Comparison of ENCODE assay signal across 10 cellular contexts in genomic region chr9:21711504-21711903, GRCh38.
DNase-seq lines count a peak whose midpoint lies in the region; ATAC-seq, FAIRE-seq and TF ChIP-seq lines count a peak whose summit lies in the region.
"Had no signal": no experiment of that assay in that cellular context is flagged by ENCODE, and none has a peak within 500 bp of the region (broad histone marks: within the 10 kb centered on the region; RNA-seq: fewer than 3 reads in every experiment).

No MANE protein-coding gene starts in this region.

- H3K9ac ChIP-seq in HCT116 (ENCODE audit: low read length) (peak overlapping the region; percentile 43), OCI-LY3 (ENCODE audit: low read length) (no peak overlapping the region), HepG2 (ENCODE audit: insufficient read depth, low read depth, low read length) (no peak overlapping the region)

- H3K9me3 ChIP-seq in HCT116 (ENCODE audit: control insufficient read depth in 1 of 2, insufficient read depth in 1 of 2, low read depth in 1 of 2, low read length in 2 of 2) (no peaks in the 10 kb centered on the region), OCI-LY3 (ENCODE audit: insufficient read depth, low read length) (no peaks in the 10 kb centered on the region), HepG2 (ENCODE audit: low read length) (no peaks in the 10 kb centered on the region)

- H4K20me1 ChIP-seq in HCT116 (ENCODE audit: insufficient read depth) (no peaks in the 10 kb centered on the region), OCI-LY3 (ENCODE audit: insufficient read depth, low read length) (no peaks in the 10 kb centered on the region), HepG2 (ENCODE audit: insufficient read depth, low read length) (no peaks in the 10 kb centered on the region)

- peak; percentile 80 for DNase-seq in HCT116 (ENCODE audit: low read depth, low spot score)
- peak; percentile 20 for DNase-seq in medulla oblongata (ENCODE audit: extremely low spot score)
- no peak for DNase-seq in SHP77 (lab: John Stamatoyannopoulos, UW)
- no peak for DNase-seq in HepG2 (ENCODE audit: low spot score)
- DNase-seq: cortex of kidney; NCI-H446 treated with DMSO at 0.1 percent for 48 hours; stimulated activated CD4-positive, alpha-beta T cell treated with anti-CD3 and anti-CD28 coated beads, Interleukin-2, amount 100 ng/mL, for 24 hours had no signal

- 3% methylated on average over 2 of the region's 2 CpGs for WGBS in HepG2 (ENCODE audit: low lambda C conversion rate)

- peaks cover 15% of the 10 kb centered on the region; the same call in 1 of the 2 replicates for H3K79me2 ChIP-seq in HCT116 (ENCODE audit: insufficient read depth, low read length)
- no peaks in the 10 kb centered on the region for H3K79me2 ChIP-seq in OCI-LY3 (ENCODE audit: low read length)
- H3K79me2 ChIP-seq in HepG2 (ENCODE audit: insufficient read depth, low read length), result no peaks in the 10 kb centered on the region

- CTCF ChIA-PET in HCT116 (lab: Charles Lee), result interaction anchor here (1.2 to 1.4 kb wide), 2 partner anchors 70 to 78 kb away, joined by 3 read pairs; no protein-coding TSS in a partner anchor
- CTCF ChIA-PET in HepG2 (lab: Yijun Ruan, JAX; ENCODE audit: low intra/inter-chr PET ratio, low total read pairs), result no interaction called here

- ATAC-seq in GM18502 (IDR thresholded peaks at IDR 0.05; ENCODE audit: poor library complexity, unreplicated experiment) (peak; percentile 59), HCT116 (peak; percentile 55), HepG2 (no peak), GM21390 (IDR thresholded peaks at IDR 0.05; ENCODE audit: unreplicated experiment) (no peak)

- H3K36me3 ChIP-seq in HCT116 (ENCODE audit: control insufficient read depth in 1 of 2, insufficient read depth in 2 of 2, low read length in 2 of 2) (no peaks in the 10 kb centered on the region), OCI-LY3 (replicated peaks; ENCODE audit: low read depth, low read length) (no peaks in the 10 kb centered on the region), HepG2 (replicated peaks in 1 of 2; ENCODE audit: control insufficient read depth in 1 of 2, insufficient read depth in 2 of 2, low read length in 2 of 2) (no peaks in the 10 kb centered on the region)

- H2AFZ ChIP-seq in HCT116 (ENCODE audit: low read depth, low read length, poor library complexity, severe bottlenecking) (peak overlapping the region; percentile 20), OCI-LY3 (ENCODE audit: low read depth, low read length) (no peak overlapping the region), HepG2 (ENCODE audit: low read length) (no peak overlapping the region)

- no peaks in the 10 kb centered on the region for H3K9me2 ChIP-seq in HCT116 (ENCODE audit: insufficient read depth)

- TF ChIP-seq EP300 in HepG2 (IDR thresholded peaks at IDR 0.05; ENCODE audit: low read depth in 2 of 2, low read length in 2 of 2) (no peak), HepG2 (CRISPR knock-in tag; IDR thresholded peaks at IDR 0.05; ENCODE audit: borderline replicate concordance) (no peak)

- no peak for TF ChIP-seq RAD21 in HCT116 (IDR thresholded peaks at IDR 0.05; ENCODE audit: low read depth)
- TF ChIP-seq RAD21 in HepG2 (CRISPR knock-in tag; IDR thresholded peaks at IDR 0.05), result no peak

- no TSS peak for BruUV-seq in HCT116 (replicated peaks; lab: Mats Ljungman, UMichigan)
- BruUV-seq in HepG2 (replicated peaks; lab: Mats Ljungman, UMichigan), result no TSS peak

- H3K4me1 ChIP-seq in HCT116 (ENCODE audit: control insufficient read depth in 1 of 2, insufficient read depth in 2 of 2, low read length in 2 of 2) (peaks cover 69 to 72% of the 10 kb centered on the region in 2 experiments), OCI-LY3 (ENCODE audit: low read length) (peaks cover 66% of the 10 kb centered on the region), HepG2 (ENCODE audit: insufficient read depth, low read length) (no peaks in the 10 kb centered on the region)

- intact Hi-C loops in HCT116 (cut with micrococcal nuclease), result no loop called here
- intact Hi-C loops in HepG2 (cut with micrococcal nuclease; ENCODE audit: unreplicated experiment), result no loop called here

- H3K27me3 ChIP-seq in HCT116 (ENCODE audit: insufficient read depth, low read length), result no peaks in the 10 kb centered on the region
- H3K27me3 ChIP-seq in OCI-LY3 (ENCODE audit: low read depth, low read length), result peaks cover 29% of the 10 kb centered on the region
- H3K27me3 ChIP-seq in HepG2 (ENCODE audit: control insufficient read depth in 1 of 2, insufficient read depth in 2 of 2, low read length in 2 of 2), result no peaks in the 10 kb centered on the region

- RAD21 ChIA-PET in HCT116 (lab: Charles Lee; ENCODE audit: low non-redundant PET in 1 of 2, low total read pairs in 2 of 2, uncharacterized antibody in 2 of 2, unreplicated experiment in 2 of 2), result no interaction called here

- H3K4me3 ChIP-seq in HCT116 (replicated peaks in 1 of 2; ENCODE audit: low read depth in 1 of 2, low read length in 2 of 2) (peak overlapping the region in 1 of 2 experiments; percentile 12; a peak in 2 of 4 replicates), OCI-LY3 (ENCODE audit: low read length) (peak overlapping the region; percentile 3; the same call in 1 of the 2 replicates), HepG2 (replicated peaks in 1 of 3; ENCODE audit: insufficient read depth in 1 of 3, low read depth in 2 of 3, low read length in 3 of 3) (no peak overlapping the region)

- in situ Hi-C loops in HepG2 (cut with HindIII; ENCODE audit: extremely low pct_ligation_motif_present, low pct_unique_long_range_greater_than_20kb), result no loop called here

- POLR2A ChIA-PET in HCT116 (lab: Charles Lee) (interaction anchor here (1.9 kb wide), 1 partner anchor 34 kb away, joined by 5 read pairs; no protein-coding TSS in a partner anchor), HepG2 (lab: Yijun Ruan, JAX) (no interaction called here)

- TF ChIP-seq CTCF in HCT116 (IDR thresholded peaks at IDR 0.05 in 2 of 3, conservative IDR thresholded peaks at IDR 0.05 in 1 of 3; ENCODE audit: borderline replicate concordance in 1 of 3, insufficient read depth in 1 of 3, low read depth in 2 of 3, low read length in 2 of 3) (no peak), OCI-LY3 (IDR thresholded peaks at IDR 0.05; ENCODE audit: low read depth, low read length) (no peak), HepG2 (CRISPR knock-in tag; IDR thresholded peaks at IDR 0.05) (no peak)

- H3K4me2 ChIP-seq in HCT116 (ENCODE audit: low read length) (peak overlapping the region; percentile 54), OCI-LY3 (ENCODE audit: low read length) (peak overlapping the region; percentile 31), HepG2 (ENCODE audit: low read depth, low read length) (no peak overlapping the region)

- FAIRE-seq in HepG2 (lab: Jason Lieb, UNC), result no peak

- TF ChIP-seq POLR2A in HCT116 (IDR thresholded peaks at IDR 0.05; ENCODE audit: borderline replicate concordance, extremely low read depth, insufficient read depth, insufficient read length), result no peak
- TF ChIP-seq POLR2A in HepG2 (IDR thresholded peaks at IDR 0.05; ENCODE audit: insufficient read depth in 1 of 2, low read depth in 2 of 2, low read length in 2 of 2), result no peak

- H3K27ac ChIP-seq in HCT116 (ENCODE audit: low read depth, low read length) (peak overlapping the region; percentile 95), OCI-LY3 (ENCODE audit: low read length) (no peak overlapping the region), HepG2 (ENCODE audit: extremely low read length, insufficient read depth, low read length) (no peak overlapping the region)

TF ChIP-seq in HCT116, 20 proteins besides CTCF, POLR2A, EP300 and RAD21 (continues in another document):
- TF ChIP-seq SRF (IDR thresholded peaks at IDR 0.05; ENCODE audit: low read depth) (no peak; the same call in 1 of the 2 replicates), SIN3A (IDR thresholded peaks at IDR 0.05; ENCODE audit: low read depth) (no peak), CBX3 (IDR thresholded peaks at IDR 0.05; ENCODE audit: low read depth) (peak; percentile 67; the same call in 1 of the 2 replicates), MAX (IDR thresholded peaks at IDR 0.05) (no peak), CEBPB (IDR thresholded peaks at IDR 0.05; ENCODE audit: low read depth) (peak; percentile 68), ATF3 (IDR thresholded peaks at IDR 0.05) (no peak), EZH2 (IDR thresholded peaks at IDR 0.05) (no peak), EZH2phosphoT487 (IDR thresholded peaks at IDR 0.05; ENCODE audit: borderline replicate concordance) (no peak)

TF ChIP-seq in HepG2, 621 proteins besides CTCF, POLR2A, EP300 and RAD21 (continues in another document):
- no peak for TF ChIP-seq ZSCAN21 (CRISPR knock-in tag; IDR thresholded peaks at IDR 0.05; ENCODE audit: borderline replicate concordance)

Comparison
In these comparisons a context has a peak if more than half of its experiments do, and no peak if none do; other contexts are left out.
1. ATAC-seq: peak in GM18502 (single experiment) and HCT116 (single experiment); none in HepG2 (single experiment) and GM21390 (single experiment).
2. DNase-seq: peak in HCT116 (single experiment) and medulla oblongata (single experiment); none in SHP77 (0 of 2) and HepG2 (single experiment).